Comparison of ENCODE assay signal across 1 cellular context in genomic region chr2:16103614-16104344, GRCh38.
TF ChIP-seq lines count a peak whose summit lies in the region.

No MANE protein-coding gene starts in this region.

TF ChIP-seq in GM23338, 12 proteins besides CTCF, POLR2A, EP300 and RAD21 (continued from another document):
- TF ChIP-seq REST (IDR thresholded peaks at IDR 0.05; ENCODE audit: unreplicated experiment), result no peak
- TF ChIP-seq ZNF114 (CRISPR knock-in tag; IDR thresholded peaks at IDR 0.05), result no peak
